38 cellular contexts compared by ENCODE assay signal in the genomic region with DNA sequence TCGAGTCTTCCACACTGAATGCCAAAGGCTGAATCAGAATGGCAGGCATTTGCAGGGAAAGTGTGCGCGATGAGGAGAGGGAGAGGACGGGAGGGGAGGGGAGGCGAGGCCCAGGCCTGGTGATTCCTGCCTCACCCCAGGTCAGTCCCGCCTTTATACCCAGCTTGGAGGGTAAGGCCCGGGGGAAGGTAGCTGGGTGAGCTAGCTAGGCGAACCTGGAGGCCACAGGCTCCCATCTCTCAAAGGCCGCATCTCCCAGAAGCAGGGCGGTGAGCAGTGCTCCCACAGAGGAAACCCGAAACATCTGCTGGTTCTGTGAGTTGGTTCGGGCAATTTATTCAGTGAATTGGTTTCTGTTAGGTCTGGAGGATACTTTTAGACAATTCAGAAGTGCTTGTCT. TPM values are rescaled to one million over a fixed set of nuclear protein-coding genes. Genes with fewer than 3 reads are reported as not detected.
"Had no signal": no experiment of that assay in that cellular context is flagged by ENCODE, and none has a peak within 500 bp of the region (broad histone marks: within the 10 kb centered on the region; RNA-seq: fewer than 3 reads in every experiment).

No MANE protein-coding gene starts in this region.

- H3K4me1 Mint-ChIP-seq: activated B cell treated with CpG ODN at 0.5 μM for 24 hours; activated naive CD8-positive, alpha-beta T cell treated with anti-CD3 and anti-CD28 coated beads for 36 hours; activated T-helper 17 cell treated with anti-CD3 and anti-CD28 coated beads, Interleukin-2, amount 50 U/mL, for 72 hours; central memory CD8-positive, alpha-beta T cell had no signal

- H3K27me3 ChIP-seq: cardiac muscle cell, Peyer's patch had no signal

- H3K9ac ChIP-seq: KMS-11 had no signal

- DNase-seq: activated B cell treated with CpG ODN at 0.5 μM for 24 hours; activated CD4-positive, alpha-beta T cell treated with anti-CD3 and anti-CD28 coated beads for 48 hours; activated CD4-positive, CD25-positive, alpha-beta regulatory T cell treated with anti-CD3 and anti-CD28 coated beads, Interleukin-2, amount 50 U/mL, for 72 hours; activated CD8-positive, alpha-beta T cell treated with anti-CD3 and anti-CD28 coated beads for 36 hours; activated effector memory CD4-positive, alpha-beta T cell treated with anti-CD3 and anti-CD28 coated beads, Interleukin-2, amount 50 U/mL, for 16 hours; activated naive CD4-positive, alpha-beta T cell; activated naive CD4-positive, alpha-beta T cell treated with anti-CD3 and anti-CD28 coated beads, Interleukin-2, amount 50 U/mL, for 16 hours; activated naive CD8-positive, alpha-beta T cell treated with anti-CD3 and anti-CD28 coated beads for 36 hours; activated T-cell treated with anti-CD3 and anti-CD28 coated beads, Interleukin-2, amount 50 U/mL, for 1 hour; activated T-cell treated with anti-CD3 and anti-CD28 coated beads, Interleukin-2, amount 50 U/mL, for 72 hours; amniotic stem cell; MM.1S; MV-4-11; NCI-H1092; NCI-H1436 treated with DMSO at 0.1 percent for 48 hours; NCI-H1694 treated with DMSO at 0.1 percent for 48 hours; NCI-H2029; NCI-H345; NCI-H524 treated with DMSO at 0.1 percent for 48 hours; PC-3; Peyer's patch; SIG-M5; SW 1271; T-helper 1 cell; T-helper 2 cell; T-helper 9 cell had no signal

- H3K27ac ChIP-seq: cardiac muscle cell, KMS-11, Peyer's patch, RWPE1, VCaP had no signal

- H3K4me1 ChIP-seq: Peyer's patch had no signal

- H3K4me3 Mint-ChIP-seq: activated B cell treated with CpG ODN at 0.5 μM for 24 hours; activated CD8-positive, alpha-beta T cell treated with anti-CD3 and anti-CD28 coated beads for 36 hours; activated naive CD8-positive, alpha-beta T cell treated with anti-CD3 and anti-CD28 coated beads for 36 hours; activated T-cell treated with anti-CD3 and anti-CD28 coated beads, Interleukin-2, amount 50 U/mL, for 72 hours; activated T-helper 17 cell treated with anti-CD3 and anti-CD28 coated beads, Interleukin-2, amount 50 U/mL, for 72 hours; central memory CD8-positive, alpha-beta T cell had no signal

- H3K9me3 Mint-ChIP-seq: activated B cell treated with CpG ODN at 0.5 μM for 24 hours; activated CD8-positive, alpha-beta T cell treated with anti-CD3 and anti-CD28 coated beads for 36 hours; activated naive CD8-positive, alpha-beta T cell treated with anti-CD3 and anti-CD28 coated beads for 36 hours; activated T-cell treated with anti-CD3 and anti-CD28 coated beads, Interleukin-2, amount 50 U/mL, for 72 hours; activated T-helper 17 cell treated with anti-CD3 and anti-CD28 coated beads, Interleukin-2, amount 50 U/mL, for 72 hours; central memory CD8-positive, alpha-beta T cell had no signal

- H3K36me3 ChIP-seq: cardiac muscle cell, Peyer's patch had no signal

- H3K4me3 ChIP-seq: cardiac muscle cell, Peyer's patch had no signal

- H3K4me2 ChIP-seq: KMS-11 had no signal

- ATAC-seq: activated CD8-positive, alpha-beta T cell treated with anti-CD3 and anti-CD28 coated beads for 36 hours; activated T-cell treated with anti-CD3 and anti-CD28 coated beads, Interleukin-2, amount 50 U/mL, for 72 hours; activated T-helper 17 cell treated with anti-CD3 and anti-CD28 coated beads, Interleukin-2, amount 50 U/mL, for 72 hours; PC-3; Right ventricle myocardium inferior had no signal

- H3K36me3 Mint-ChIP-seq: activated naive CD8-positive, alpha-beta T cell treated with anti-CD3 and anti-CD28 coated beads for 36 hours had no signal

- H3K27ac Mint-ChIP-seq: activated B cell treated with CpG ODN at 0.5 μM for 24 hours; activated CD8-positive, alpha-beta T cell treated with anti-CD3 and anti-CD28 coated beads for 36 hours; activated naive CD8-positive, alpha-beta T cell treated with anti-CD3 and anti-CD28 coated beads for 36 hours; activated T-cell treated with anti-CD3 and anti-CD28 coated beads, Interleukin-2, amount 50 U/mL, for 72 hours; activated T-helper 17 cell treated with anti-CD3 and anti-CD28 coated beads, Interleukin-2, amount 50 U/mL, for 72 hours had no signal

- H3K27me3 Mint-ChIP-seq: activated naive CD8-positive, alpha-beta T cell treated with anti-CD3 and anti-CD28 coated beads for 36 hours; activated T-helper 17 cell treated with anti-CD3 and anti-CD28 coated beads, Interleukin-2, amount 50 U/mL, for 72 hours had no signal

- H3K9me3 ChIP-seq: Peyer's patch had no signal

RNA-seq across cellular contexts. Expression of gene CLDN24, which starts 44.2 kb away (rescaled TPM):
- total RNA-seq: activated B cell treated with CpG ODN at 0.5 μM for 24 hours; activated CD8-positive, alpha-beta memory T cell treated with anti-CD3 and anti-CD28 coated beads for 36 hours; activated CD8-positive, alpha-beta T cell treated with anti-CD3 and anti-CD28 coated beads for 36 hours; activated naive CD8-positive, alpha-beta T cell treated with anti-CD3 and anti-CD28 coated beads for 36 hours; activated T-cell treated with anti-CD3 and anti-CD28 coated beads, Interleukin-2, amount 50 U/mL, for 72 hours; activated T-helper 17 cell treated with anti-CD3 and anti-CD28 coated beads, Interleukin-2, amount 50 U/mL, for 72 hours; aorta; cardiac muscle cell; LHCN-M2; NCI-H460; PC-3; Peyer's patch; Right ventricle myocardium inferior; SK-MEL-5 had no signal
- polyA plus RNA-seq: aorta, cardiac muscle cell had no signal

RNA-seq across cellular contexts. Expression of gene CLDN22, which starts 46.4 kb away (rescaled TPM):
- total RNA-seq: activated B cell treated with CpG ODN at 0.5 μM for 24 hours; activated CD8-positive, alpha-beta memory T cell treated with anti-CD3 and anti-CD28 coated beads for 36 hours; activated CD8-positive, alpha-beta T cell treated with anti-CD3 and anti-CD28 coated beads for 36 hours; activated naive CD8-positive, alpha-beta T cell treated with anti-CD3 and anti-CD28 coated beads for 36 hours; activated T-cell treated with anti-CD3 and anti-CD28 coated beads, Interleukin-2, amount 50 U/mL, for 72 hours; activated T-helper 17 cell treated with anti-CD3 and anti-CD28 coated beads, Interleukin-2, amount 50 U/mL, for 72 hours; aorta; cardiac muscle cell; LHCN-M2; NCI-H460; PC-3; Peyer's patch; Right ventricle myocardium inferior; SK-MEL-5 had no signal
- polyA plus RNA-seq: aorta, cardiac muscle cell had no signal
